1 cellular context compared by ENCODE assay signal in the genomic region with DNA sequence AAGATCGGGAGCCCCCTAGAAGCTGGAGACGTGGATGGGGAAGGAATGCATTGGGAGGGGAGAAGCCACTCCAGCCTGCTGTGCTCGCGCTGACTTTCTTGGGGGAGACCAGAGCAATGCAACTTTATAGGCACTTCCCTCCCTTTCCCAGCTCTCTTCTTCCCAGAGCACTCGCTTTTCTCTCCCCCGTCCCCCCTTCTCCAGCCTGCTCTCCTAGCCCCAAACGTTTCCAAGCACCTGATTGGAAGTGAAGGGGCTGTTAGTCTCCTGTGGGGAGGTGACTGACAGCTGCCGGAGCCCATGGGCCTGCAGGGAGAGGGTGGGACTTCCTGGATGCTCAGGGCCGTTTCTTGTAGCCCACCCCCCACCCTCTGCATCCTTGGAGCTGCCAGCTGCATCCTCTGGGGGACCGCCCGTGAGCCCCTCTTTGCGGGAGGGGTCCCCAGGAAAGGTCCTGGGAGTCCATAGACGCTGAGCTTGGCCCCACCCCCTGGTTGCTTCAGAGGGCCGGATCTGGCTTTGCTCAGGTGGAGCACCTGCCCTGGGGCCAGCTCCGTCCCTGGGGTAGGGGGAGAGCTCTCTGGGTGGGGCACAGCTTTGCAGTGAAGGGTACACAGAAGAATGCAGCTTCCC.
TF ChIP-seq lines count a peak whose summit lies in the region.

No MANE protein-coding gene starts in this region.

TF ChIP-seq in HEK293, 187 proteins besides CTCF, POLR2A, EP300 and RAD21 (continued from another document and continues in another):
- TF ChIP-seq, protein P1, sequence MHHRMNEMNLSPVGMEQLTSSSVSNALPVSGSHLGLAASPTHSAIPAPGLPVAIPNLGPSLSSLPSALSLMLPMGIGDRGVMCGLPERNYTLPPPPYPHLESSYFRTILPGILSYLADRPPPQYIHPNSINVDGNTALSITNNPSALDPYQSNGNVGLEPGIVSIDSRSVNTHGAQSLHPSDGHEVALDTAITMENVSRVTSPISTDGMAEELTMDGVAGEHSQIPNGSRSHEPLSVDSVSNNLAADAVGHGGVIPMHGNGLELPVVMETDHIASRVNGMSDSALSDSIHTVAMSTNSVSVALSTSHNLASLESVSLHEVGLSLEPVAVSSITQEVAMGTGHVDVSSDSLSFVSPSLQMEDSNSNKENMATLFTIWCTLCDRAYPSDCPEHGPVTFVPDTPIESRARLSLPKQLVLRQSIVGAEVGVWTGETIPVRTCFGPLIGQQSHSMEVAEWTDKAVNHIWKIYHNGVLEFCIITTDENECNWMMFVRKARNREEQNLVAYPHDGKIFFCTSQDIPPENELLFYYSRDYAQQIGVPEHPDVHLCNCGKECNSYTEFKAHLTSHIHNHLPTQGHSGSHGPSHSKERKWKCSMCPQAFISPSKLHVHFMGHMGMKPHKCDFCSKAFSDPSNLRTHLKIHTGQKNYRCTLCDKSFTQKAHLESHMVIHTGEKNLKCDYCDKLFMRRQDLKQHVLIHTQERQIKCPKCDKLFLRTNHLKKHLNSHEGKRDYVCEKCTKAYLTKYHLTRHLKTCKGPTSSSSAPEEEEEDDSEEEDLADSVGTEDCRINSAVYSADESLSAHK (tag by site-specific recombination; IDR thresholded peaks at IDR 0.05): peak; percentile 44; the same call in 1 of the 2 replicates
- TF ChIP-seq, protein P2, sequence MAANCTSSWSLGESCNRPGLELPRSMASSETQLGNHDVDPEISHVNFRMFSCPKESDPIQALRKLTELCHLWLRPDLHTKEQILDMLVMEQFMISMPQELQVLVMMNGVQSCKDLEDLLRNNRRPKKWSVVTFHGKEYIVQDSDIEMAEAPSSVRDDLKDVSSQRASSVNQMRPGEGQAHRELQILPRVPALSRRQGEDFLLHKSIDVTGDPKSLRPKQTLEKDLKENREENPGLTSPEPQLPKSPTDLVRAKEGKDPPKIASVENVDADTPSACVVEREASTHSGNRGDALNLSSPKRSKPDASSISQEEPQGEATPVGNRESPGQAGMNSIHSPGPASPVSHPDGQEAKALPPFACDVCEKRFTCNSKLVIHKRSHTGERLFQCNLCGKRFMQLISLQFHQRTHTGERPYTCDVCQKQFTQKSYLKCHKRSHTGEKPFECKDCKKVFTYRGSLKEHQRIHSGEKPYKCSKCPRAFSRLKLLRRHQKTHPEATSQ (tag by site-specific recombination; IDR thresholded peaks at IDR 0.05): no peak
- TF ChIP-seq ZNF658 (tag by site-specific recombination; IDR thresholded peaks at IDR 0.05) (no peak), ZNF157 (tag by site-specific recombination; IDR thresholded peaks at IDR 0.05) (no peak), MZF1 (tag by site-specific recombination; IDR thresholded peaks at IDR 0.05; ENCODE audit: borderline replicate concordance) (no peak), ZNF350 (tag by site-specific recombination; IDR thresholded peaks at IDR 0.05) (no peak), GLI4 (tag by site-specific recombination; IDR thresholded peaks at IDR 0.05) (no peak), ZNF184 (tag by site-specific recombination; IDR thresholded peaks at IDR 0.05) (no peak), ZNF423 (tag by site-specific recombination; IDR thresholded peaks at IDR 0.05) (no peak), ZNF354C (tag by site-specific recombination; IDR thresholded peaks at IDR 0.05; ENCODE audit: borderline replicate concordance, low read depth) (no peak), ZNF837 (tag by site-specific recombination; IDR thresholded peaks at IDR 0.05) (no peak), ZNF621 (tag by site-specific recombination; IDR thresholded peaks at IDR 0.05) (no peak), ZNF366 (tag by site-specific recombination; conservative IDR thresholded peaks at IDR 0.05) (peak; percentile 60; the same call in 1 of the 2 replicates), ZNF76 (tag by site-specific recombination; IDR thresholded peaks at IDR 0.05; ENCODE audit: borderline replicate concordance, low read depth) (peak; percentile 62; the same call in 1 of the 2 replicates), ZNF146 (tag by site-specific recombination; IDR thresholded peaks at IDR 0.05) (no peak), ZNF404 (tag by site-specific recombination; IDR thresholded peaks at IDR 0.05) (no peak), GLIS2 (tag by site-specific recombination; IDR thresholded peaks at IDR 0.05) (no peak), ZBTB48 (tag by site-specific recombination; IDR thresholded peaks at IDR 0.05) (peak; percentile 65), ZFP41 (tag by site-specific recombination; IDR thresholded peaks at IDR 0.05; ENCODE audit: borderline replicate concordance) (no peak), ZNF121 (tag by site-specific recombination; IDR thresholded peaks at IDR 0.05) (no peak), ZXDB (tag by site-specific recombination; IDR thresholded peaks at IDR 0.05) (0 out of 2 replicates have a peak, but pooled peaks have one; percentile 42), ZNF133 (tag by site-specific recombination; IDR thresholded peaks at IDR 0.05) (no peak), GFI1B (tag by site-specific recombination; IDR thresholded peaks at IDR 0.05) (no peak), RBAK (tag by site-specific recombination; IDR thresholded peaks at IDR 0.05) (no peak), ZNF202 (tag by site-specific recombination; IDR thresholded peaks at IDR 0.05; ENCODE audit: borderline replicate concordance) (no peak), ZNF560 (tag by site-specific recombination; IDR thresholded peaks at IDR 0.05; ENCODE audit: borderline replicate concordance) (no peak), HOXD13 (CRISPR knock-in tag; IDR thresholded peaks at IDR 0.05; ENCODE audit: borderline replicate concordance) (no peak)
- TF ChIP-seq, protein P3, sequence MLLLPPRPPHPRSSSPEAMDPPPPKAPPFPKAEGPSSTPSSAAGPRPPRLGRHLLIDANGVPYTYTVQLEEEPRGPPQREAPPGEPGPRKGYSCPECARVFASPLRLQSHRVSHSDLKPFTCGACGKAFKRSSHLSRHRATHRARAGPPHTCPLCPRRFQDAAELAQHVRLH (tag by site-specific recombination; IDR thresholded peaks at IDR 0.05): no peak
- TF ChIP-seq, protein P4, sequence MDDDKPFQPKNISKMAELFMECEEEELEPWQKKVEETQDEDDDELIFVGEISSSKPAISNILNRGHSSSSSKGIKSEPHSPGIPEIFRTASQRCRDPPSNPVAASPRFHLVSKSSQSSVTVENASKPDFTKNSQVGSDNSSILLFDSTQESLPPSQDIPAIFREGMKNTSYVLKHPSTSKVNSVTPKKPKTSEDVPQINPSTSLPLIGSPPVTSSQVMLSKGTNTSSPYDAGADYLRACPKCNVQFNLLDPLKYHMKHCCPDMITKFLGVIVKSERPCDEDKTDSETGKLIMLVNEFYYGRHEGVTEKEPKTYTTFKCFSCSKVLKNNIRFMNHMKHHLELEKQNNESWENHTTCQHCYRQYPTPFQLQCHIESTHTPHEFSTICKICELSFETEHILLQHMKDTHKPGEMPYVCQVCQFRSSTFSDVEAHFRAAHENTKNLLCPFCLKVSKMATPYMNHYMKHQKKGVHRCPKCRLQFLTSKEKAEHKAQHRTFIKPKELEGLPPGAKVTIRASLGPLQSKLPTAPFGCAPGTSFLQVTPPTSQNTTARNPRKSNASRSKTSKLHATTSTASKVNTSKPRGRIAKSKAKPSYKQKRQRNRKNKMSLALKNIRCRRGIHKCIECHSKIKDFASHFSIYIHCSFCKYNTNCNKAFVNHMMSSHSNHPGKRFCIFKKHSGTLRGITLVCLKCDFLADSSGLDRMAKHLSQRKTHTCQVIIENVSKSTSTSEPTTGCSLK (tag by site-specific recombination; IDR thresholded peaks at IDR 0.05): no peak
- TF ChIP-seq, protein P5, sequence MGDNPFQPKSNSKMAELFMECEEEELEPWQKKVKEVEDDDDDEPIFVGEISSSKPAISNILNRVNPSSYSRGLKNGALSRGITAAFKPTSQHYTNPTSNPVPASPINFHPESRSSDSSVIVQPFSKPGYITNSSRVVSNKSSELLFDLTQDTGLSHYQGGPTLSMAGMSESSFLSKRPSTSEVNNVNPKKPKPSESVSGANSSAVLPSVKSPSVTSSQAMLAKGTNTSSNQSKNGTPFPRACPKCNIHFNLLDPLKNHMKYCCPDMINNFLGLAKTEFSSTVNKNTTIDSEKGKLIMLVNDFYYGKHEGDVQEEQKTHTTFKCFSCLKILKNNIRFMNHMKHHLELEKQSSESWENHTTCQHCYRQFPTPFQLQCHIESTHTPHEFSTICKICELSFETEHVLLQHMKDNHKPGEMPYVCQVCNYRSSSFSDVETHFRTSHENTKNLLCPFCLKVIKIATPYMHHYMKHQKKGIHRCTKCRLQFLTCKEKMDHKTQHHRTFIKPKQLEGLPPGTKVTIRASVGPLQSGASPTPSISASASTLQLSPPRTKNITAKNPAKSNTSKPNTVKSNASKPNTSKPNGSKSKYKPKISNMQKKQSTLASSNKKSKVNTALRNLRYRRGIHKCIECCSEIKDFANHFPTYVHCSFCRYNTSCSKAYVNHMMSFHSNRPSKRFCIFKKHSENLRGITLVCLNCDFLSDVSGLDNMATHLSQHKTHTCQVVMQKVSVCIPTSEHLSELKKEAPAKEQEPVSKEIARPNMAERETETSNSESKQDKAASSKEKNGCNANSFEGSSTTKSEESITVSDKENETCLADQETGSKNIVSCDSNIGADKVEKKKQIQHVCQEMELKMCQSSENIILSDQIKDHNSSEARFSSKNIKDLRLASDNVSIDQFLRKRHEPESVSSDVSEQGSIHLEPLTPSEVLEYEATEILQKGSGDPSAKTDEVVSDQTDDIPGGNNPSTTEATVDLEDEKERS (tag by site-specific recombination; IDR thresholded peaks at IDR 0.05): no peak
- TF ChIP-seq, protein P6, sequence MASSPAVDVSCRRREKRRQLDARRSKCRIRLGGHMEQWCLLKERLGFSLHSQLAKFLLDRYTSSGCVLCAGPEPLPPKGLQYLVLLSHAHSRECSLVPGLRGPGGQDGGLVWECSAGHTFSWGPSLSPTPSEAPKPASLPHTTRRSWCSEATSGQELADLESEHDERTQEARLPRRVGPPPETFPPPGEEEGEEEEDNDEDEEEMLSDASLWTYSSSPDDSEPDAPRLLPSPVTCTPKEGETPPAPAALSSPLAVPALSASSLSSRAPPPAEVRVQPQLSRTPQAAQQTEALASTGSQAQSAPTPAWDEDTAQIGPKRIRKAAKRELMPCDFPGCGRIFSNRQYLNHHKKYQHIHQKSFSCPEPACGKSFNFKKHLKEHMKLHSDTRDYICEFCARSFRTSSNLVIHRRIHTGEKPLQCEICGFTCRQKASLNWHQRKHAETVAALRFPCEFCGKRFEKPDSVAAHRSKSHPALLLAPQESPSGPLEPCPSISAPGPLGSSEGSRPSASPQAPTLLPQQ (tag by site-specific recombination; IDR thresholded peaks at IDR 0.05): no peak
- TF ChIP-seq, protein P7, sequence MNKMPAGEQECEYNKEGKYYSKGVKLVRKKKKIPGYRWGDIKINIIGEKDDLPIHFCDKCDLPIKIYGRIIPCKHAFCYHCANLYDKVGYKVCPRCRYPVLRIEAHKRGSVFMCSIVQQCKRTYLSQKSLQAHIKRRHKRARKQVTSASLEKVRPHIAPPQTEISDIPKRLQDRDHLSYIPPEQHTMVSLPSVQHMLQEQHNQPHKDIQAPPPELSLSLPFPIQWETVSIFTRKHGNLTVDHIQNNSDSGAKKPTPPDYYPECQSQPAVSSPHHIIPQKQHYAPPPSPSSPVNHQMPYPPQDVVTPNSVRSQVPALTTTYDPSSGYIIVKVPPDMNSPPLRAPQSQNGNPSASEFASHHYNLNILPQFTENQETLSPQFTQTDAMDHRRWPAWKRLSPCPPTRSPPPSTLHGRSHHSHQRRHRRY (tag by site-specific recombination; IDR thresholded peaks at IDR 0.05): no peak
- TF ChIP-seq, protein P8, sequence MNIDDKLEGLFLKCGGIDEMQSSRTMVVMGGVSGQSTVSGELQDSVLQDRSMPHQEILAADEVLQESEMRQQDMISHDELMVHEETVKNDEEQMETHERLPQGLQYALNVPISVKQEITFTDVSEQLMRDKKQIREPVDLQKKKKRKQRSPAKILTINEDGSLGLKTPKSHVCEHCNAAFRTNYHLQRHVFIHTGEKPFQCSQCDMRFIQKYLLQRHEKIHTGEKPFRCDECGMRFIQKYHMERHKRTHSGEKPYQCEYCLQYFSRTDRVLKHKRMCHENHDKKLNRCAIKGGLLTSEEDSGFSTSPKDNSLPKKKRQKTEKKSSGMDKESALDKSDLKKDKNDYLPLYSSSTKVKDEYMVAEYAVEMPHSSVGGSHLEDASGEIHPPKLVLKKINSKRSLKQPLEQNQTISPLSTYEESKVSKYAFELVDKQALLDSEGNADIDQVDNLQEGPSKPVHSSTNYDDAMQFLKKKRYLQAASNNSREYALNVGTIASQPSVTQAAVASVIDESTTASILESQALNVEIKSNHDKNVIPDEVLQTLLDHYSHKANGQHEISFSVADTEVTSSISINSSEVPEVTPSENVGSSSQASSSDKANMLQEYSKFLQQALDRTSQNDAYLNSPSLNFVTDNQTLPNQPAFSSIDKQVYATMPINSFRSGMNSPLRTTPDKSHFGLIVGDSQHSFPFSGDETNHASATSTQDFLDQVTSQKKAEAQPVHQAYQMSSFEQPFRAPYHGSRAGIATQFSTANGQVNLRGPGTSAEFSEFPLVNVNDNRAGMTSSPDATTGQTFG (tag by site-specific recombination; IDR thresholded peaks at IDR 0.05; ENCODE audit: borderline replicate concordance): no peak
- TF ChIP-seq, protein P9, sequence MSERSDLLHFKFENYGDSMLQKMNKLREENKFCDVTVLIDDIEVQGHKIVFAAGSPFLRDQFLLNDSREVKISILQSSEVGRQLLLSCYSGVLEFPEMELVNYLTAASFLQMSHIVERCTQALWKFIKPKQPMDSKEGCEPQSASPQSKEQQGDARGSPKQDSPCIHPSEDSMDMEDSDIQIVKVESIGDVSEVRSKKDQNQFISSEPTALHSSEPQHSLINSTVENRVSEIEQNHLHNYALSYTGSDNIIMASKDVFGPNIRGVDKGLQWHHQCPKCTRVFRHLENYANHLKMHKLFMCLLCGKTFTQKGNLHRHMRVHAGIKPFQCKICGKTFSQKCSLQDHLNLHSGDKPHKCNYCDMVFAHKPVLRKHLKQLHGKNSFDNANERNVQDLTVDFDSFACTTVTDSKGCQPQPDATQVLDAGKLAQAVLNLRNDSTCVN (tag by site-specific recombination; optimal IDR thresholded peaks at IDR 0.05): peak; percentile 14
- TF ChIP-seq, protein P10, sequence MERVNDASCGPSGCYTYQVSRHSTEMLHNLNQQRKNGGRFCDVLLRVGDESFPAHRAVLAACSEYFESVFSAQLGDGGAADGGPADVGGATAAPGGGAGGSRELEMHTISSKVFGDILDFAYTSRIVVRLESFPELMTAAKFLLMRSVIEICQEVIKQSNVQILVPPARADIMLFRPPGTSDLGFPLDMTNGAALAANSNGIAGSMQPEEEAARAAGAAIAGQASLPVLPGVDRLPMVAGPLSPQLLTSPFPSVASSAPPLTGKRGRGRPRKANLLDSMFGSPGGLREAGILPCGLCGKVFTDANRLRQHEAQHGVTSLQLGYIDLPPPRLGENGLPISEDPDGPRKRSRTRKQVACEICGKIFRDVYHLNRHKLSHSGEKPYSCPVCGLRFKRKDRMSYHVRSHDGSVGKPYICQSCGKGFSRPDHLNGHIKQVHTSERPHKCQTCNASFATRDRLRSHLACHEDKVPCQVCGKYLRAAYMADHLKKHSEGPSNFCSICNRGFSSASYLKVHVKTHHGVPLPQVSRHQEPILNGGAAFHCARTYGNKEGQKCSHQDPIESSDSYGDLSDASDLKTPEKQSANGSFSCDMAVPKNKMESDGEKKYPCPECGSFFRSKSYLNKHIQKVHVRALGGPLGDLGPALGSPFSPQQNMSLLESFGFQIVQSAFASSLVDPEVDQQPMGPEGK (tag by site-specific recombination; IDR thresholded peaks at IDR 0.05): peak; percentile 92
- TF ChIP-seq, protein P11, sequence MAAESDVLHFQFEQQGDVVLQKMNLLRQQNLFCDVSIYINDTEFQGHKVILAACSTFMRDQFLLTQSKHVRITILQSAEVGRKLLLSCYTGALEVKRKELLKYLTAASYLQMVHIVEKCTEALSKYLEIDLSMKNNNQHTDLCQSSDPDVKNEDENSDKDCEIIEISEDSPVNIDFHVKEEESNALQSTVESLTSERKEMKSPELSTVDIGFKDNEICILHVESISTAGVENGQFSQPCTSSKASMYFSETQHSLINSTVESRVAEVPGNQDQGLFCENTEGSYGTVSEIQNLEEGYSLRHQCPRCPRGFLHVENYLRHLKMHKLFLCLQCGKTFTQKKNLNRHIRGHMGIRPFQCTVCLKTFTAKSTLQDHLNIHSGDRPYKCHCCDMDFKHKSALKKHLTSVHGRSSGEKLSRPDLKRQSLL (tag by site-specific recombination; IDR thresholded peaks at IDR 0.05): no peak
